In genomic region chr1:246591958-246592357, GRCh38 we compare ENCODE assay signal across 17 cellular contexts. TPM values are rescaled to one million over a fixed set of nuclear protein-coding genes. Genes with fewer than 3 reads are reported as not detected.
DNase-seq lines count a peak whose midpoint lies in the region; ATAC-seq and TF ChIP-seq lines count a peak whose summit lies in the region.
"Had no signal": no experiment of that assay in that cellular context is flagged by ENCODE, and none has a peak within 500 bp of the region (broad histone marks: within the 10 kb centered on the region; RNA-seq: fewer than 3 reads in every experiment).

No MANE protein-coding gene starts in this region.

- ATAC-seq in GM18868 (IDR thresholded peaks at IDR 0.05; ENCODE audit: unreplicated experiment) (peak; percentile 9), HG02973 (IDR thresholded peaks at IDR 0.05; ENCODE audit: unreplicated experiment) (peak; percentile 2), WTC11 (no peak), GM19463 (IDR thresholded peaks at IDR 0.05; ENCODE audit: unreplicated experiment) (no peak)
- ATAC-seq: esophagus mucosa had no signal

- peaks cover 5% of the 10 kb centered on the region for H3K36me3 ChIP-seq in adipocyte (ENCODE audit: control insufficient read depth, insufficient read depth, low read length, severe bottlenecking)

- peaks cover 3% of the 10 kb centered on the region for H3K9me3 ChIP-seq in adipocyte (ENCODE audit: control insufficient read depth, low read length)

- H3K9me3 Mint-ChIP-seq in progenitor cell of endocrine pancreas (ENCODE audit: low read depth) (peaks cover 9% of the 10 kb centered on the region), WTC11 (peaks cover 10% of the 10 kb centered on the region)

- DNase-seq in adipocyte (ENCODE audit: low read depth) (no peak), progenitor cell of endocrine pancreas (ENCODE audit: low spot score, unreplicated experiment) (no peak), WTC11 (ENCODE audit: low spot score) (no peak), HPDE6-E6E7 (ENCODE audit: extremely low spot score) (no peak), NCI-H526 treated with DMSO at 0.1 percent for 48 hours (lab: John Stamatoyannopoulos, UW) (no peak)
- DNase-seq: activated naive CD4-positive, alpha-beta T cell; effector CD8-positive, alpha-beta T cell; midbrain; NCI-H1694 treated with DMSO at 0.1 percent for 48 hours; NCI-H226; spleen had no signal

- no peaks in the 10 kb centered on the region for H3K27me3 ChIP-seq in adipocyte (replicated peaks; ENCODE audit: control insufficient read depth, insufficient read depth, low read length)
- H3K27me3 ChIP-seq: spleen had no signal

- POLR2A ChIA-PET in WTC11 (lab: Charles Lee) = no interaction called here

- CTCF ChIA-PET in WTC11 (lab: Charles Lee) = no interaction called here

- H3K4me3 ChIP-seq in adipocyte (ENCODE audit: low read length) = peak overlapping the region; percentile 20
- H3K4me3 ChIP-seq: spleen had no signal

- peak overlapping the region; percentile 68 for H3K9ac ChIP-seq in adipocyte (ENCODE audit: low read length)

- H3K27me3 Mint-ChIP-seq in progenitor cell of endocrine pancreas (no peaks in the 10 kb centered on the region), WTC11 (ENCODE audit: low read depth) (no peaks in the 10 kb centered on the region)

- H3K4me3 Mint-ChIP-seq in progenitor cell of endocrine pancreas (ENCODE audit: low read depth) (no peak overlapping the region), WTC11 (no peak overlapping the region)
- H3K4me3 Mint-ChIP-seq: CD14-positive monocyte, neural crest cell had no signal

- H3K4me1 ChIP-seq in adipocyte (ENCODE audit: control insufficient read depth, insufficient read depth, low read length) = peaks cover 45% of the 10 kb centered on the region

- no peak for TF ChIP-seq CTCF in progenitor cell of endocrine pancreas (IDR thresholded peaks at IDR 0.05; ENCODE audit: unreplicated experiment)
- TF ChIP-seq CTCF in WTC11 (IDR thresholded peaks at IDR 0.05) = no peak

- no peaks in the 10 kb centered on the region for H3K4me1 Mint-ChIP-seq in progenitor cell of endocrine pancreas (ENCODE audit: low read depth)
- no peaks in the 10 kb centered on the region for H3K4me1 Mint-ChIP-seq in WTC11

- H3K36me3 Mint-ChIP-seq in progenitor cell of endocrine pancreas (ENCODE audit: insufficient read depth) (peaks cover 25% of the 10 kb centered on the region), WTC11 (peaks cover 13% of the 10 kb centered on the region)

- H3K27ac Mint-ChIP-seq in progenitor cell of endocrine pancreas (peak overlapping the region; percentile 38), WTC11 (no peak overlapping the region)

TF ChIP-seq in WTC11, 78 proteins besides CTCF, POLR2A, EP300 and RAD21:
- TF ChIP-seq TEAD1 (CRISPR knock-in tag; IDR thresholded peaks at IDR 0.05) (no peak), ERG (CRISPR knock-in tag; IDR thresholded peaks at IDR 0.05) (no peak), ZNF263 (CRISPR knock-in tag; IDR thresholded peaks at IDR 0.05; ENCODE audit: low read depth) (no peak), KAT7 (CRISPR knock-in tag; IDR thresholded peaks at IDR 0.05; ENCODE audit: borderline replicate concordance) (no peak), MLX (CRISPR knock-in tag; IDR thresholded peaks at IDR 0.05) (no peak)

RNA-seq across cellular contexts. Expression of gene CNST, which starts 25.7 kb away (rescaled TPM):
- 25.4 and 28.3 TPM in 2 replicates for total RNA-seq in progenitor cell of endocrine pancreas
- total RNA-seq in WTC11 (2021) = 17.2 to 18.4 TPM (median 17.5 TPM) in 3 replicates

RNA-seq across cellular contexts. Expression of gene TFB2M, which starts 25.9 kb away (rescaled TPM):
- total RNA-seq in progenitor cell of endocrine pancreas (11.6 and 12.4 TPM in 2 replicates), WTC11 (2021) (16.1 to 17.3 TPM (median 16.5 TPM) in 3 replicates)

Comparison
In these comparisons a context has a peak if more than half of its experiments do, and no peak if none do; other contexts are left out.
1. ATAC-seq: peak in GM18868 (single experiment) and HG02973 (single experiment); none in WTC11 (single experiment) and GM19463 (single experiment).